ENCODE assay signal across 11 cellular contexts in the genomic region with DNA sequence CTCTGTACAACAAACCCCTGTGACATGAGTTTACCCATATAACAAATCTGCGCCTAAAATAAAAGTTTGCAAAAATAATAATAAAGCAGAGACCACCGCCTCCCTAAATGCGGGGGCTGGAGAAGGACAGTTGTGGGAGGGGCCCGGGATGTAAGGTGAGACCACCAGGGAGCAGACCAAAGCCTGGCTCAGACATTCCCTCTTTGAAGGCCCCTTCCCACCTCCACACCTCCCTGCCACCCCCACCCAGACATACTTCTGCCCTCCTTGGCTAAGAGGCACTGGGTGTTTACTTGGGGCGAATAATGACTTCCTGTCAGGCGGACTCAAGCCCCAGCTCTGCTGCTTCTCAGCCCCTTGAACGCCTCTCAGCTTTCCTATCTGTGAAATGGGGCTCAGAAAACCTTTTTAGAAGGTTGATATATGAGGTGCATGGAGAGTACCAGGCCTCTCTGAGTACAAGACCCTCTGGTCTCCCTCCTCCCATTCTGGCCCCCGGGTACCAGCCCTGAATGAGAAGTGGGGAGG. TPM values are rescaled to one million over a fixed set of nuclear protein-coding genes. Genes with fewer than 3 reads are reported as not detected.
A peak's percentile ranks its signal among the peaks of the same experiment; 100 is the strongest.
DNase-seq lines count a peak whose midpoint lies in the region; ATAC-seq, FAIRE-seq and TF ChIP-seq lines count a peak whose summit lies in the region.
"Had no signal": no experiment of that assay in that cellular context is flagged by ENCODE, and none has a peak within 500 bp of the region (broad histone marks: within the 10 kb centered on the region; RNA-seq: fewer than 3 reads in every experiment).

No MANE protein-coding gene starts in this region.

- H3K27me3 ChIP-seq in BLaER1 treated with 17β-estradiol and CSF1 and Interleukin-3, amounts not matched to agents 10 nM and 100 nM = no peaks in the 10 kb centered on the region
- no peaks in the 10 kb centered on the region for H3K27me3 ChIP-seq in SJSA1 (replicated peaks)
- no peaks in the 10 kb centered on the region for H3K27me3 ChIP-seq in right cardiac atrium (ENCODE audit: control insufficient read depth, insufficient read depth)
- H3K27me3 ChIP-seq in prostate gland (replicated peaks; ENCODE audit: insufficient read depth) = no peaks in the 10 kb centered on the region
- H3K27me3 ChIP-seq in uterus = no peaks in the 10 kb centered on the region

- intact Hi-C loops in right cardiac atrium (cut with DNase I) (loop anchor here in 1 of 4 donors (5.0 to 10.0 kb wide), 2 partner anchors 39 to 126 kb away; no protein-coding TSS in a partner anchor), prostate gland (cut with DNase I) (no loop called here), uterus (cut with DNase I; ENCODE audit: low total_unique reads) (loop anchor here (10.0 kb wide), 1 partner anchor 126 kb away; no protein-coding TSS in a partner anchor)

- H3K4me2 ChIP-seq in BLaER1 treated with 17β-estradiol and CSF1 and Interleukin-3, amounts not matched to agents 10 nM and 100 nM = peak overlapping the region; percentile 74 to 96 (median 88)

- peaks cover 62 to 95% (median 90%) of the 10 kb centered on the region in 10 experiments for H3K4me1 ChIP-seq in BLaER1 treated with 17β-estradiol and CSF1 and Interleukin-3, amounts not matched to agents 10 nM and 100 nM
- peaks cover 28% of the 10 kb centered on the region for H3K4me1 ChIP-seq in SJSA1 (replicated peaks)
- H3K4me1 ChIP-seq in right cardiac atrium (ENCODE audit: control insufficient read depth, insufficient read depth, low read length) = peaks cover 10% of the 10 kb centered on the region
- H3K4me1 ChIP-seq in prostate gland (replicated peaks) = no peaks in the 10 kb centered on the region
- peaks cover 0 to 4% of the 10 kb centered on the region in 2 donors for H3K4me1 ChIP-seq in uterus

- 0 out of 22 replicates have a peak, but pooled peaks cover 0 to 3% (median 0%) of the 10 kb centered on the region in 11 experiments for H4K20me1 ChIP-seq in BLaER1 treated with 17β-estradiol and CSF1 and Interleukin-3, amounts not matched to agents 10 nM and 100 nM

- peak overlapping the region; percentile 29 to 88 (median 79); a peak in 21 of 22 replicates for H3K27ac ChIP-seq in BLaER1 treated with 17β-estradiol and CSF1 and Interleukin-3, amounts not matched to agents 10 nM and 100 nM
- H3K27ac ChIP-seq in SJSA1 (peak overlapping the region; percentile 56), right cardiac atrium (ENCODE audit: low read length) (peak overlapping the region; percentile 77), prostate gland (peak overlapping the region; percentile 30 to 55), uterus (peak overlapping the region in 1 of 2 donors; percentile 8)

- ATAC-seq in right cardiac atrium (peak in 1 of 2 donors; percentile 2), GM18909 (IDR thresholded peaks at IDR 0.05; ENCODE audit: poor library complexity, unreplicated experiment) (no peak)

- H3K36me3 ChIP-seq in BLaER1 treated with 17β-estradiol and CSF1 and Interleukin-3, amounts not matched to agents 10 nM and 100 nM = no peaks in the 10 kb centered on the region
- H3K36me3 ChIP-seq in SJSA1 (no peaks in the 10 kb centered on the region), prostate gland (no peaks in the 10 kb centered on the region), uterus (no peaks in the 10 kb centered on the region)

- DNase-seq in SJSA1 (ENCODE audit: low read depth in 1 of 2, low spot score in 2 of 2) (no peak), right cardiac atrium (peak in 1 of 3 donors; percentile 55), prostate gland (ENCODE audit: low spot score) (no peak), ACHN (no peak), frontal cortex (ENCODE audit: low spot score in 2 of 2) (no peak), uterus (no peak)
- DNase-seq: GOT3, NCI-H2171 had no signal

- TF ChIP-seq POLR2A in prostate gland (IDR thresholded peaks at IDR 0.05) = no peak
- no peak for TF ChIP-seq POLR2A in uterus (IDR thresholded peaks at IDR 0.05)

- no peaks in the 10 kb centered on the region for H3K9me3 ChIP-seq in BLaER1 treated with 17β-estradiol and CSF1 and Interleukin-3, amounts not matched to agents 10 nM and 100 nM (replicated peaks in 1 of 11)
- no peaks in the 10 kb centered on the region for H3K9me3 ChIP-seq in SJSA1 (replicated peaks)
- H3K9me3 ChIP-seq in right cardiac atrium (ENCODE audit: control insufficient read depth, low read length) = no peaks in the 10 kb centered on the region
- no peaks in the 10 kb centered on the region for H3K9me3 ChIP-seq in prostate gland
- H3K9me3 ChIP-seq in uterus = no peaks in the 10 kb centered on the region

- H3K9ac ChIP-seq in BLaER1 treated with 17β-estradiol and CSF1 and Interleukin-3, amounts not matched to agents 10 nM and 100 nM = peak overlapping the region in 9 of 11 experiments; percentile 46 to 69 (median 62); a peak in 17 of 22 replicates

- 61% methylated on average over 8 of the region's 8 CpGs for WGBS in right cardiac atrium
- WGBS in prostate gland = 56% methylated on average over 8 of the region's 8 CpGs

- TF ChIP-seq CTCF in prostate gland (IDR thresholded peaks at IDR 0.05) (no peak), uterus (IDR thresholded peaks at IDR 0.05) (no peak)

- peak overlapping the region in 3 of 10 experiments; percentile 8 to 37 (median 37); a peak in 6 of 20 replicates for H3K4me3 ChIP-seq in BLaER1 treated with 17β-estradiol and CSF1 and Interleukin-3, amounts not matched to agents 10 nM and 100 nM
- H3K4me3 ChIP-seq in SJSA1 = no peak overlapping the region
- H3K4me3 ChIP-seq in right cardiac atrium (ENCODE audit: low read length) = no peak overlapping the region
- no peak overlapping the region for H3K4me3 ChIP-seq in prostate gland
- no peak overlapping the region for H3K4me3 ChIP-seq in uterus

- in situ Hi-C loops in ACHN (cut with HindIII; ENCODE audit: low pct_ligation_motif_present, low pct_unique_long_range_greater_than_20kb, low sequenced_read_pairs) = loop anchor here (25.0 kb wide), 1 partner anchor 104 kb away; a partner anchor contains a TSS

- FAIRE-seq in frontal cortex (lab: Jason Lieb, UNC) = no peak

RNA-seq across cellular contexts. Expression of a gene that starts 58.8 kb away (rescaled TPM):
- total RNA-seq in SJSA1 (2014; rRNA removed; shearing (Covaris generic)) = not detected in 2 replicates
- total RNA-seq in right cardiac atrium (10 to 100 TPM; 12.3 to 30.1 (median 22.3) TPM), prostate gland (1 to 10 TPM; 1.9 to 2.4 TPM), frontal cortex (2.4 TPM), uterus (10 to 100 TPM in 1 of 4 donors, 1 to 10 TPM in 2, under 1 TPM in 1; 0.77 to 16.3 (median 6.0) TPM)
- polyA plus RNA-seq in right cardiac atrium = 42.5 TPM
- total RNA-seq: RPMI7951 had no signal
